ENCODE assay signal across 17 cellular contexts in genomic region chr2:37020887-37021796, GRCh38. TPM values are rescaled to one million over a fixed set of nuclear protein-coding genes. Genes with fewer than 3 reads are reported as not detected.
A peak's percentile ranks its signal among the peaks of the same experiment; 100 is the strongest.
DNase-seq lines count a peak whose midpoint lies in the region; ATAC-seq and TF ChIP-seq lines count a peak whose summit lies in the region.
"Had no signal": no experiment of that assay in that cellular context is flagged by ENCODE, and none has a peak within 500 bp of the region (broad histone marks: within the 10 kb centered on the region; RNA-seq: fewer than 3 reads in every experiment).

No MANE protein-coding gene starts in this region.

- DNase-seq in GM04504 (ENCODE audit: low read depth) (peak; percentile 12), amniotic epithelial cell (ENCODE audit: low read depth) (peak; percentile 28), iris pigment epithelial cell (ENCODE audit: low read depth) (peak; percentile 56), gastrocnemius medialis (no peak), MM.1S (no peak), NCI-H774 (lab: John Stamatoyannopoulos, UW) (no peak)
- DNase-seq: activated naive CD8-positive, alpha-beta T cell treated with anti-CD3 and anti-CD28 coated beads for 36 hours; C1 segment of cervical spinal cord; DMS79 treated with DMSO at 0.1 percent for 48 hours; glutamatergic neuron; stimulated activated naive CD4-positive, alpha-beta T cell treated with Interleukin-2 at 50 U/mL for 16 hours; WERI-Rb-1 had no signal

- peak in 1 of 2 donors; percentile 78 for ATAC-seq in gastrocnemius medialis
- ATAC-seq in GM19395 (IDR thresholded peaks at IDR 0.05; ENCODE audit: unreplicated experiment): no peak
- no peak for ATAC-seq in GM18907 (IDR thresholded peaks at IDR 0.05; ENCODE audit: unreplicated experiment)
- ATAC-seq: GM12878 had no signal

- H2AFZ ChIP-seq in MM.1S (ENCODE audit: low read length): no peak overlapping the region

- in situ Hi-C loops in gastrocnemius medialis (cut with MboI; ENCODE audit: low sequenced_read_pairs in 4 of 4): no loop called here

- TF ChIP-seq POLR2A in gastrocnemius medialis (IDR thresholded peaks at IDR 0.05): no peak

- peaks cover 0 to 32% of the 10 kb centered on the region in 2 donors for H3K36me3 ChIP-seq in gastrocnemius medialis
- H3K36me3 ChIP-seq in MM.1S (replicated peaks; ENCODE audit: insufficient read depth, low read length): peaks cover 8% of the 10 kb centered on the region; the same call in 1 of the 2 replicates

- H3F3A ChIP-seq in MM.1S (ENCODE audit: insufficient read depth, low read length): no peaks in the 10 kb centered on the region

- no peak overlapping the region for H3K9ac ChIP-seq in MM.1S (ENCODE audit: low read length)

- intact Hi-C loops in gastrocnemius medialis (cut with DNase I; ENCODE audit: low total_unique reads): no loop called here

- H3K79me2 ChIP-seq in MM.1S (ENCODE audit: low read length): no peaks in the 10 kb centered on the region

- no peaks in the 10 kb centered on the region for H3K9me3 ChIP-seq in gastrocnemius medialis
- no peaks in the 10 kb centered on the region for H3K9me3 ChIP-seq in MM.1S (replicated peaks; ENCODE audit: insufficient read depth, low read length)
- H3K9me3 ChIP-seq: prostate gland had no signal

- H3K27me3 ChIP-seq in gastrocnemius medialis (no peaks in the 10 kb centered on the region), MM.1S (replicated peaks; ENCODE audit: insufficient read depth, low read length) (no peaks in the 10 kb centered on the region)

- no peaks in the 10 kb centered on the region for H3K9me2 ChIP-seq in MM.1S (replicated peaks; ENCODE audit: insufficient read depth, low read length)

- TF ChIP-seq CTCF in gastrocnemius medialis (IDR thresholded peaks at IDR 0.05 in 4 of 5, conservative IDR thresholded peaks at IDR 0.05 in 1 of 5) (no peak), MM.1S (IDR thresholded peaks at IDR 0.05; ENCODE audit: low read length) (no peak)

- H3K4me3 ChIP-seq in gastrocnemius medialis (no peak overlapping the region), MM.1S (ENCODE audit: low read length) (no peak overlapping the region)
- H3K4me3 ChIP-seq: GM12878, prostate gland, SK-N-MC had no signal

- H3K4me1 ChIP-seq in gastrocnemius medialis (peaks cover 14 to 19% of the 10 kb centered on the region in 2 donors), MM.1S (ENCODE audit: low read length) (no peaks in the 10 kb centered on the region)
- H3K4me1 ChIP-seq: prostate gland had no signal

- H3K4me2 ChIP-seq in MM.1S (ENCODE audit: low read depth, low read length): no peak overlapping the region

- H3K27ac ChIP-seq in gastrocnemius medialis (peak overlapping the region; percentile 43 to 65 (median 48)), MM.1S (ENCODE audit: low read length) (no peak overlapping the region)
- H3K27ac ChIP-seq: prostate gland, SK-N-MC, WERI-Rb-1 had no signal

- H4K20me1 ChIP-seq in MM.1S (ENCODE audit: insufficient read depth, low read length): no peaks in the 10 kb centered on the region

RNA-seq across cellular contexts. Expression of gene STRN, which starts 54.8 kb away (rescaled TPM):
- total RNA-seq in gastrocnemius medialis: 10 to 100 TPM; 21.3 to 52.0 (median 38.5) TPM

Comparison
In these comparisons a context has a peak if more than half of its experiments do, and no peak if none do; other contexts are left out.
1. DNase-seq: peak in GM04504 (single experiment), amniotic epithelial cell (single experiment) and iris pigment epithelial cell (single experiment); none in gastrocnemius medialis (0 of 2), MM.1S (single experiment) and NCI-H774 (single experiment).